ENCODE assay signal across 29 cellular contexts in the genomic region with DNA sequence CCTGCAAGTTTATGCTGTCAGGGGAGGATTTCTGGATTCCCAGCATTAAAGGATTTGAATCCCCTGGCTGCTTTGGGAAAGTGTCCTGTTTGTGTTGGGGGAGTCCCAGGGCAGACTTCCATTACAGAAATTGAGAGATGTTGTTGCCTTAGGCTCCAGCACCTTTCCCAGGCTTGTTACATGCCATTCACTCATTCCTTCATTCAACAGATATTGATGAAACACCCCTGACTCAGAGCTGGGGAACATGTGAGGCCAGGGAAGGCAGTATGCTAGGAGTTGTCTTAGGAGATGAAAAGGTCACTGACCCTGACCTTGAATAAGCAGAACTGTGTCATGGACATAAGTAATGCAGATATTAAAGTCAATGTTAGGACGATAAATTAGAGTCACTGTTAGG.
A peak's percentile ranks its signal among the peaks of the same experiment; 100 is the strongest.
DNase-seq lines count a peak whose midpoint lies in the region; ATAC-seq, FAIRE-seq and TF ChIP-seq lines count a peak whose summit lies in the region.
"Had no signal": no experiment of that assay in that cellular context is flagged by ENCODE, and none has a peak within 500 bp of the region (broad histone marks: within the 10 kb centered on the region; RNA-seq: fewer than 3 reads in every experiment).

No MANE protein-coding gene starts in this region.

- H3K9me3 ChIP-seq in suprapubic skin (no peaks in the 10 kb centered on the region), BE2C (no peaks in the 10 kb centered on the region)
- H3K9me3 ChIP-seq: body of pancreas, Caco-2, lower lobe of right lung, ovary, upper lobe of left lung had no signal

- FAIRE-seq in GM12891 (lab: Jason Lieb, UNC): no peak
- FAIRE-seq: G401.6, GM12878 had no signal

- H3K4me1 Mint-ChIP-seq in brain: no peaks in the 10 kb centered on the region
- H3K4me1 Mint-ChIP-seq: B cell, immature natural killer cell had no signal

- no peaks in the 10 kb centered on the region for H3K27me3 Mint-ChIP-seq in brain

- no peak overlapping the region for H3K4me3 Mint-ChIP-seq in brain
- H3K4me3 Mint-ChIP-seq: activated T-helper 1 cell treated with anti-CD3 and anti-CD28 coated beads, Interleukin-12 subunit alpha, Interleukin-12 subunit beta, Interleukin-2, Interleukin-4 antibody, amounts not matched to agents 30 ng/mL and 10 ng/mL and 1 ng/mL, durations not matched to agents 14 hours and 24 hours and 36 hours; B cell; immature natural killer cell had no signal

- H3K9me3 Mint-ChIP-seq in brain: no peaks in the 10 kb centered on the region
- H3K9me3 Mint-ChIP-seq: activated naive CD4-positive, alpha-beta T cell treated with anti-CD3 and anti-CD28 coated beads, Interleukin-2, amount 50 U/mL, for 72 hours; activated T-helper 1 cell treated with anti-CD3 and anti-CD28 coated beads, Interleukin-12 subunit alpha, Interleukin-12 subunit beta, Interleukin-2, Interleukin-4 antibody, amounts not matched to agents 30 ng/mL and 10 ng/mL and 1 ng/mL, durations not matched to agents 14 hours and 24 hours and 36 hours; immature natural killer cell had no signal

- TF ChIP-seq EP300 in suprapubic skin (IDR thresholded peaks at IDR 0.05): no peak

- ATAC-seq in foreskin keratinocyte: peak; percentile 25
- ATAC-seq: activated naive CD4-positive, alpha-beta T cell treated with anti-CD3 and anti-CD28 coated beads, Interleukin-2, amount 50 U/mL, for 72 hours; body of pancreas; GM12878; HCT116; lower lobe of right lung; stimulated activated naive CD8-positive, alpha-beta T cell treated with anti-CD3 and anti-CD28 coated beads, Interleukin-15, Interleukin-2, amounts not matched to agents 100 U/mL and 50 U/mL, for 24 hours had no signal

- peak; percentile 84 for DNase-seq in HCEC 1CT
- DNase-seq in foreskin keratinocyte: peak in 1 of 2 donors; percentile 68
- DNase-seq in suprapubic skin (ENCODE audit: low spot score in 2 of 2): no peak
- DNase-seq in GM12891 (ENCODE audit: insufficient read length, low spot score): no peak
- DNase-seq in BE2C: no peak
- DNase-seq in AG08395 (ENCODE audit: low spot score): no peak
- no peak for DNase-seq in NOMO-1 treated with DMSO at 0.1 percent for 48 hours (lab: John Stamatoyannopoulos, UW; ENCODE audit: unreplicated experiment)
- DNase-seq: activated CD4-positive, alpha-beta T cell treated with anti-CD3 and anti-CD28 coated beads for 1 hour; body of pancreas; Caco-2; dermis blood vessel endothelial cell; head of caudate nucleus; immature natural killer cell; lower lobe of right lung; NCI-H187 treated with DMSO at 0.1 percent for 48 hours; NCI-H446 treated with DMSO at 0.1 percent for 48 hours; ovary; right cardiac atrium; stimulated activated CD4-positive, alpha-beta T cell treated with anti-CD3 and anti-CD28 coated beads, Interleukin-1b, Interleukin-23, amount 100 ng/mL, for 48 hours; stimulated activated naive CD8-positive, alpha-beta T cell treated with anti-CD3 and anti-CD28 coated beads, Interleukin-15, Interleukin-2, amounts not matched to agents 100 U/mL and 50 U/mL, for 24 hours; upper lobe of left lung had no signal

- H3K4me3 ChIP-seq in suprapubic skin (no peak overlapping the region), BE2C (ENCODE audit: low read depth, low read length) (no peak overlapping the region)
- H3K4me3 ChIP-seq: body of pancreas, GM12878, lower lobe of right lung, ovary, upper lobe of left lung had no signal

- no peaks in the 10 kb centered on the region for H3K36me3 Mint-ChIP-seq in brain
- H3K36me3 Mint-ChIP-seq: activated naive CD4-positive, alpha-beta T cell treated with anti-CD3 and anti-CD28 coated beads, Interleukin-2, amount 50 U/mL, for 72 hours; immature natural killer cell had no signal

- H3K27me3 ChIP-seq in foreskin keratinocyte (no peaks in the 10 kb centered on the region), suprapubic skin (no peaks in the 10 kb centered on the region), BE2C (no peaks in the 10 kb centered on the region)
- H3K27me3 ChIP-seq: body of pancreas, ovary, upper lobe of left lung had no signal

- 42% methylated on average over 1 of the region's 1 CpG for WGBS in suprapubic skin

- peak overlapping the region in 3 of 5 experiments; percentile 24 to 55 (median 52) for H3K27ac Mint-ChIP-seq in brain
- H3K27ac Mint-ChIP-seq: activated naive CD4-positive, alpha-beta T cell treated with anti-CD3 and anti-CD28 coated beads, Interleukin-2, amount 50 U/mL, for 72 hours; activated T-helper 1 cell treated with anti-CD3 and anti-CD28 coated beads, Interleukin-12 subunit alpha, Interleukin-12 subunit beta, Interleukin-2, Interleukin-4 antibody, amounts not matched to agents 30 ng/mL and 10 ng/mL and 1 ng/mL, durations not matched to agents 14 hours and 24 hours and 36 hours; B cell; immature natural killer cell had no signal

- no peaks in the 10 kb centered on the region for H3K4me1 ChIP-seq in foreskin keratinocyte
- H3K4me1 ChIP-seq in suprapubic skin: peaks cover 8% of the 10 kb centered on the region
- H3K4me1 ChIP-seq in BE2C: no peaks in the 10 kb centered on the region
- H3K4me1 ChIP-seq: body of pancreas, Caco-2, lower lobe of right lung, upper lobe of left lung had no signal

- TF ChIP-seq POLR2A in suprapubic skin (IDR thresholded peaks at IDR 0.05) (no peak), GM12891 (IDR thresholded peaks at IDR 0.05; ENCODE audit: low read depth, low read length) (no peak)

- H3K36me3 ChIP-seq in suprapubic skin (no peaks in the 10 kb centered on the region), BE2C (no peaks in the 10 kb centered on the region)
- H3K36me3 ChIP-seq: lower lobe of right lung, ovary, upper lobe of left lung had no signal

- H3K27ac ChIP-seq in foreskin keratinocyte: no peak overlapping the region
- peak overlapping the region; percentile 31 for H3K27ac ChIP-seq in suprapubic skin
- H3K27ac ChIP-seq: body of pancreas, lower lobe of right lung, RWPE1, upper lobe of left lung had no signal

- TF ChIP-seq CTCF in brain (conservative IDR thresholded peaks at IDR 0.05) (no peak), foreskin keratinocyte (conservative IDR thresholded peaks at IDR 0.05) (no peak), suprapubic skin (IDR thresholded peaks at IDR 0.05) (no peak), BE2C (IDR thresholded peaks at IDR 0.05; ENCODE audit: low read depth, low read length) (no peak)

TF ChIP-seq in GM12891, 5 proteins besides CTCF, POLR2A, EP300 and RAD21:
- no peak for TF ChIP-seq POLR2AphosphoS5 (IDR thresholded peaks at IDR 0.05; ENCODE audit: low read depth, low read length)
- TF ChIP-seq TAF1 (IDR thresholded peaks at IDR 0.05; ENCODE audit: low read depth, low read length): no peak
- TF ChIP-seq PAX5 (IDR thresholded peaks at IDR 0.05; ENCODE audit: insufficient read depth, low read length, severe bottlenecking): no peak
- no peak for TF ChIP-seq POU2F2 (IDR thresholded peaks at IDR 0.05; ENCODE audit: low read depth, low read length)
- no peak for TF ChIP-seq SPI1 (IDR thresholded peaks at IDR 0.05; ENCODE audit: low read depth, low read length)
